1 cellular context compared by ENCODE assay signal in genomic region chr6:166955865-166956443, GRCh38.
TF ChIP-seq lines count a peak whose summit lies in the region.

No MANE protein-coding gene starts in this region.

TF ChIP-seq in HepG2, 621 proteins besides CTCF, POLR2A, EP300 and RAD21 (continued from another document):
- TF ChIP-seq NRL (CRISPR knock-in tag; IDR thresholded peaks at IDR 0.05; ENCODE audit: borderline replicate concordance) (no peak), CAMTA2 (CRISPR knock-in tag; IDR thresholded peaks at IDR 0.05; ENCODE audit: borderline replicate concordance) (peak; percentile 76; the same call in 1 of the 2 replicates), FLYWCH1 (CRISPR knock-in tag; IDR thresholded peaks at IDR 0.05) (peak; percentile 76; the same call in 1 of the 2 replicates), MLX (CRISPR knock-in tag; IDR thresholded peaks at IDR 0.05) (no peak), ZNF770 (CRISPR knock-in tag; IDR thresholded peaks at IDR 0.05) (peak; percentile 35; the same call in 1 of the 2 replicates), YY1 (IDR thresholded peaks at IDR 0.05; ENCODE audit: insufficient read depth, insufficient replicate concordance, low read depth, low read length) (peak; percentile 71), ZSCAN22 (CRISPR knock-in tag; IDR thresholded peaks at IDR 0.05) (peak; percentile 56; the same call in 1 of the 2 replicates), ATF4 (CRISPR knock-in tag; IDR thresholded peaks at IDR 0.05) (0 out of 4 replicates have a peak, but pooled peaks of 1 of the 2 experiments have one; percentile 44), CHD2 (IDR thresholded peaks at IDR 0.05; ENCODE audit: low read depth, low read length) (peak; percentile 79), SP140L (CRISPR knock-in tag; IDR thresholded peaks at IDR 0.05; ENCODE audit: borderline replicate concordance) (0 out of 2 replicates have a peak, but pooled peaks have one; percentile 24), TMF1 (CRISPR knock-in tag; IDR thresholded peaks at IDR 0.05; ENCODE audit: low read depth) (no peak), ZNF597 (CRISPR knock-in tag; IDR thresholded peaks at IDR 0.05) (0 out of 2 replicates have a peak, but pooled peaks have one; percentile 49), TP53 (CRISPR knock-in tag; conservative IDR thresholded peaks at IDR 0.05) (no peak), JARID2 (CRISPR knock-in tag; IDR thresholded peaks at IDR 0.05; ENCODE audit: insufficient replicate concordance) (no peak), BRD4 (CRISPR knock-in tag; IDR thresholded peaks at IDR 0.05) (peak; percentile 47; the same call in 1 of the 2 replicates), NR3C1 (CRISPR knock-in tag; IDR thresholded peaks at IDR 0.05) (no peak), ZBTB10 (CRISPR knock-in tag; IDR thresholded peaks at IDR 0.05; ENCODE audit: borderline replicate concordance) (no peak), ZMYM4 (CRISPR knock-in tag; IDR thresholded peaks at IDR 0.05) (0 out of 2 replicates have a peak, but pooled peaks have one; percentile 30), KDM4B (CRISPR knock-in tag; IDR thresholded peaks at IDR 0.05) (0 out of 2 replicates have a peak, but pooled peaks have one; percentile 9), CHCHD3 (CRISPR knock-in tag; IDR thresholded peaks at IDR 0.05) (peak; percentile 77; the same call in 1 of the 2 replicates), U2AF1 (optimal IDR thresholded peaks at IDR 0.05; ENCODE audit: low read depth, low read length) (no peak), NFAT5 (CRISPR knock-in tag; IDR thresholded peaks at IDR 0.05) (peak; percentile 55; the same call in 1 of the 2 replicates), SPEN (CRISPR knock-in tag; IDR thresholded peaks at IDR 0.05; ENCODE audit: low read depth) (no peak), ZNF337 (CRISPR knock-in tag; IDR thresholded peaks at IDR 0.05; ENCODE audit: borderline replicate concordance, low read depth) (0 out of 2 replicates have a peak, but pooled peaks have one; percentile 55), NFE2L1 (CRISPR knock-in tag; IDR thresholded peaks at IDR 0.05; ENCODE audit: borderline replicate concordance) (no peak), ZFP82 (CRISPR knock-in tag; IDR thresholded peaks at IDR 0.05; ENCODE audit: borderline replicate concordance) (peak; percentile 99; the same call in 1 of the 2 replicates), STAG1 (CRISPR knock-in tag; IDR thresholded peaks at IDR 0.05) (peak; percentile 11; the same call in 1 of the 2 replicates), ZNF740 (CRISPR knock-in tag; IDR thresholded peaks at IDR 0.05) (peak; percentile 22; the same call in 1 of the 2 replicates), ZBTB8A (CRISPR knock-in tag; IDR thresholded peaks at IDR 0.05; ENCODE audit: borderline replicate concordance, low read depth) (0 out of 2 replicates have a peak, but pooled peaks have one; percentile 62), DBP (CRISPR knock-in tag; IDR thresholded peaks at IDR 0.05; ENCODE audit: not compliant biosample characterization) (peak; percentile 2), ZBTB39 (CRISPR knock-in tag; IDR thresholded peaks at IDR 0.05) (0 out of 2 replicates have a peak, but pooled peaks have one; percentile 15)
- TF ChIP-seq, protein P1, sequence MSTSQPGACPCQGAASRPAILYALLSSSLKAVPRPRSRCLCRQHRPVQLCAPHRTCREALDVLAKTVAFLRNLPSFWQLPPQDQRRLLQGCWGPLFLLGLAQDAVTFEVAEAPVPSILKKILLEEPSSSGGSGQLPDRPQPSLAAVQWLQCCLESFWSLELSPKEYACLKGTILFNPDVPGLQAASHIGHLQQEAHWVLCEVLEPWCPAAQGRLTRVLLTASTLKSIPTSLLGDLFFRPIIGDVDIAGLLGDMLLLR (CRISPR knock-in tag; IDR thresholded peaks at IDR 0.05) = peak; percentile 24; the same call in 1 of the 2 replicates
- TF ChIP-seq, protein P2, sequence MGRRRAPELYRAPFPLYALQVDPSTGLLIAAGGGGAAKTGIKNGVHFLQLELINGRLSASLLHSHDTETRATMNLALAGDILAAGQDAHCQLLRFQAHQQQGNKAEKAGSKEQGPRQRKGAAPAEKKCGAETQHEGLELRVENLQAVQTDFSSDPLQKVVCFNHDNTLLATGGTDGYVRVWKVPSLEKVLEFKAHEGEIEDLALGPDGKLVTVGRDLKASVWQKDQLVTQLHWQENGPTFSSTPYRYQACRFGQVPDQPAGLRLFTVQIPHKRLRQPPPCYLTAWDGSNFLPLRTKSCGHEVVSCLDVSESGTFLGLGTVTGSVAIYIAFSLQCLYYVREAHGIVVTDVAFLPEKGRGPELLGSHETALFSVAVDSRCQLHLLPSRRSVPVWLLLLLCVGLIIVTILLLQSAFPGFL (CRISPR knock-in tag; IDR thresholded peaks at IDR 0.05) = 0 out of 2 replicates have a peak, but pooled peaks have one; percentile 19
